In the genomic region with DNA sequence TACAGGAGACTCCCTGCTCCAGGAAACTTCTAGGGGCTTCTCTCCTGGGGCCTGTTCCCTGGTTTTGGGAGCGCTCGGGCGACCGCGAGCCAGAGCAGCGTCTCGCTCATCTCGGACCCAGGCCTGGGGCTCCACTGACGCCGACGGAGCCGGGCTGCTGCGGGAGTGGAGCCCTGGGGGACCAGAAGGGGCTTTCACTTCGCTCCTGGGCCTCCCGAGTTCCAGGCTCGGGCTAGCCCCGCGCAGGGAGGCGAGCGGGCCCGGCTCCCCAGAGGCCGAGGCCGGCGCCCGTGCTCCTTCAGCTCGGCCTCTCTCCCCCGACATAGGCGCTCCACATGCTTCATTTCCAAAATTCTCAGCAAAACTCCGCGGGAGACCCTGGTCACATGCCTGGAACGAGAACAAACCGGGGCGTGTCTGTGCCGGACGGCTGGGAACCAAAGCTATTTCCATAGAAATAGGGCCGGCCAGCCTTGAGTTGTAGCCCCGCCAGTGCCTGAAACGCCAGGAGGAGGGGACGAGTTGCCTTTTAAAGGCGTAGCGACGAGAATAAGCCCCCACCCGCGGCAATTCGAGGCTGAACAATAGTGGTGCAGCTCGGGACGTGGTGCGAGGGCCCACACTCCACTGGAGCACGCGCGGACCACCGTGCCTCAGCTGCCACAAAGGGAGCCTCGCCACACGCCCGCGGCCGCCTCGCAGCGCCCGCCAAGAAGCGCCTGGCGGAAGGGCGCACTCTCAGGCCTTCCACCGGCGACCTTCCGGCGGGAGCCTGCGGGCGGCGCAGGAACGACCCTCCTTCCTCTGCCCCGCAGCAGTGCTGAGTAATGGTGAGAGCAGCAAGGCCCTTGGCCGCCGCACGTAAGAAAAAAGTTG, we compare ENCODE assay signal across 8 cellular contexts. TPM values are rescaled to one million over a fixed set of nuclear protein-coding genes. Genes with fewer than 3 reads are reported as not detected.
DNase-seq lines count a peak whose midpoint lies in the region; ATAC-seq and TF ChIP-seq lines count a peak whose summit lies in the region.

No MANE protein-coding gene starts in this region.

- peak; percentile 31 for ATAC-seq in GM18502 (IDR thresholded peaks at IDR 0.05; ENCODE audit: poor library complexity, unreplicated experiment)
- ATAC-seq in HG02885 (IDR thresholded peaks at IDR 0.05; ENCODE audit: poor library complexity, unreplicated experiment) = peak; percentile 24
- peak; percentile 39 for ATAC-seq in omental fat pad (ENCODE audit: low FRiP score)

- no peak for TF ChIP-seq CTCF in omental fat pad (IDR thresholded peaks at IDR 0.05)

- DNase-seq in Ammon's horn (ENCODE audit: low spot score) = peak; percentile 81
- peak; percentile 16 for DNase-seq in NCI-H2171 (lab: John Stamatoyannopoulos, UW)
- DNase-seq in activated gamma-delta T cell treated with anti-CD3 and anti-CD28 coated beads, Interleukin-2, amount 50 U/mL, for 16 hours (ENCODE audit: low read depth) = peak; percentile 55
- peak; percentile 66 for DNase-seq in glomerular visceral epithelial cell (ENCODE audit: extremely low spot score)
- peak; percentile 44 for DNase-seq in omental fat pad (ENCODE audit: low spot score)
- no peak for DNase-seq in NCI-H1694 (lab: John Stamatoyannopoulos, UW)

RNA-seq across cellular contexts. Expression of gene G3BP1, which starts 1.1 kb away (rescaled TPM):
- total RNA-seq in omental fat pad = 100 to 1,000 TPM; 110 to 180 (median 114) TPM

RNA-seq across cellular contexts. Expression of gene ATOX1, which starts 12.2 kb away (rescaled TPM):
- total RNA-seq in omental fat pad = 100 to 1,000 TPM in 2 of 4 donors, 10 to 100 TPM in 2; 81.5 to 162 (median 109) TPM
